1 cellular context compared by ENCODE assay signal in the genomic region with DNA sequence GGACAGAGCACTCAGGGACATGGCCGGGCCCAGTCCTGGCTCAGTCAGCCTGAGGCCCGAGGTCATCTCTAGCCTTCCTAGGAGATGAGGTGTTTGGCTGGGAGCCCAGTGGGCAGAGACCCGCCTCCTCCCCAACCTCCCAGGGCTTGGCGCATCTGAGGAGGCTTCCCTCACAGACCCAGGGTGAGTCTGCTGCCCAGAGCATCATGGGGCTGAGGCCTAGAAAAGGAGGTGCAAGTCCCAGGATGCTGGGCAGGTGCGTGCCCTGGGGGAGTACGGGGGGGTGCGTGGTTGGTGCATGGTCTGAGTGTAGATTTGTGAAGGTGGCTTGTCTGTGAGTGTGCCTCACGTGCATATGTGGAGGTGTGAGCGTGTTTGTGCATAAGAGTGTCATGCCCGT.
TF ChIP-seq lines count a peak whose summit lies in the region.

No MANE protein-coding gene starts in this region.

TF ChIP-seq in HEK293, 187 proteins besides CTCF, POLR2A, EP300 and RAD21 (continued from another document):
- TF ChIP-seq, protein P1, sequence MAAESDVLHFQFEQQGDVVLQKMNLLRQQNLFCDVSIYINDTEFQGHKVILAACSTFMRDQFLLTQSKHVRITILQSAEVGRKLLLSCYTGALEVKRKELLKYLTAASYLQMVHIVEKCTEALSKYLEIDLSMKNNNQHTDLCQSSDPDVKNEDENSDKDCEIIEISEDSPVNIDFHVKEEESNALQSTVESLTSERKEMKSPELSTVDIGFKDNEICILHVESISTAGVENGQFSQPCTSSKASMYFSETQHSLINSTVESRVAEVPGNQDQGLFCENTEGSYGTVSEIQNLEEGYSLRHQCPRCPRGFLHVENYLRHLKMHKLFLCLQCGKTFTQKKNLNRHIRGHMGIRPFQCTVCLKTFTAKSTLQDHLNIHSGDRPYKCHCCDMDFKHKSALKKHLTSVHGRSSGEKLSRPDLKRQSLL (tag by site-specific recombination; IDR thresholded peaks at IDR 0.05): no peak
- TF ChIP-seq ZNF600 (tag by site-specific recombination; IDR thresholded peaks at IDR 0.05) (peak; percentile 30; the same call in 1 of the 2 replicates), OVOL3 (tag by site-specific recombination; IDR thresholded peaks at IDR 0.05) (no peak), ZIC2 (tag by site-specific recombination; IDR thresholded peaks at IDR 0.05) (0 out of 2 replicates have a peak, but pooled peaks have one; percentile 7), ZNF624 (tag by site-specific recombination; IDR thresholded peaks at IDR 0.05) (no peak)
